Comparison of ENCODE assay signal across 1 cellular context in genomic region chr22:31943976-31944699, GRCh38.
TF ChIP-seq lines count a peak whose summit lies in the region.

TSS of gene YWHAH (plus strand) at chr22:31944535. CDS start at chr22:31944734, 199 bp downstream.

TF ChIP-seq in WTC11, 78 proteins besides CTCF, POLR2A, EP300 and RAD21 (continued from another document):
- TF ChIP-seq ZNF532 (CRISPR knock-in tag; IDR thresholded peaks at IDR 0.05; ENCODE audit: borderline replicate concordance) (no peak), GRHL2 (CRISPR knock-in tag; IDR thresholded peaks at IDR 0.05; ENCODE audit: insufficient replicate concordance, severe bottlenecking) (no peak), CBFB (CRISPR knock-in tag; IDR thresholded peaks at IDR 0.05; ENCODE audit: low read depth) (peak; percentile 59; the same call in 1 of the 2 replicates), TCF7 (CRISPR knock-in tag; IDR thresholded peaks at IDR 0.05; ENCODE audit: low read depth) (no peak), PRDM15 (CRISPR knock-in tag; IDR thresholded peaks at IDR 0.05) (no peak), HMGA2 (CRISPR knock-in tag; IDR thresholded peaks at IDR 0.05) (peak; percentile 33; the same call in 1 of the 2 replicates), SP1 (CRISPR knock-in tag; conservative IDR thresholded peaks at IDR 0.05) (peak; percentile 75), EMX1 (CRISPR knock-in tag; IDR thresholded peaks at IDR 0.05) (0 out of 2 replicates have a peak, but pooled peaks have one; percentile 54), FOXP1 (CRISPR knock-in tag; IDR thresholded peaks at IDR 0.05; ENCODE audit: borderline replicate concordance) (peak; percentile 0; the same call in 1 of the 2 replicates), IRF2 (CRISPR knock-in tag; IDR thresholded peaks at IDR 0.05; ENCODE audit: borderline replicate concordance, low read depth) (no peak), TP53 (CRISPR knock-in tag; IDR thresholded peaks at IDR 0.05) (no peak), FOXP4 (CRISPR knock-in tag; IDR thresholded peaks at IDR 0.05) (peak; percentile 77; the same call in 1 of the 2 replicates), ATF3 (CRISPR knock-in tag; conservative IDR thresholded peaks at IDR 0.05) (no peak), TEAD1 (CRISPR knock-in tag; IDR thresholded peaks at IDR 0.05) (peak; percentile 49; the same call in 1 of the 2 replicates), CREB1 (CRISPR knock-in tag; IDR thresholded peaks at IDR 0.05) (no peak), GTF2I (CRISPR knock-in tag; conservative IDR thresholded peaks at IDR 0.05) (no peak), JAZF1 (CRISPR knock-in tag; IDR thresholded peaks at IDR 0.05) (no peak), ZBTB43 (CRISPR knock-in tag; IDR thresholded peaks at IDR 0.05) (0 out of 2 replicates have a peak, but pooled peaks have one; percentile 66), PRRX2 (CRISPR knock-in tag; IDR thresholded peaks at IDR 0.05) (0 out of 2 replicates have a peak, but pooled peaks have one; percentile 67), SMAD3 (CRISPR knock-in tag; IDR thresholded peaks at IDR 0.05; ENCODE audit: borderline replicate concordance) (no peak)
- TF ChIP-seq, protein P1, sequence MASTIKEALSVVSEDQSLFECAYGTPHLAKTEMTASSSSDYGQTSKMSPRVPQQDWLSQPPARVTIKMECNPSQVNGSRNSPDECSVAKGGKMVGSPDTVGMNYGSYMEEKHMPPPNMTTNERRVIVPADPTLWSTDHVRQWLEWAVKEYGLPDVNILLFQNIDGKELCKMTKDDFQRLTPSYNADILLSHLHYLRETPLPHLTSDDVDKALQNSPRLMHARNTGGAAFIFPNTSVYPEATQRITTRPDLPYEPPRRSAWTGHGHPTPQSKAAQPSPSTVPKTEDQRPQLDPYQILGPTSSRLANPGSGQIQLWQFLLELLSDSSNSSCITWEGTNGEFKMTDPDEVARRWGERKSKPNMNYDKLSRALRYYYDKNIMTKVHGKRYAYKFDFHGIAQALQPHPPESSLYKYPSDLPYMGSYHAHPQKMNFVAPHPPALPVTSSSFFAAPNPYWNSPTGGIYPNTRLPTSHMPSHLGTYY (CRISPR knock-in tag; IDR thresholded peaks at IDR 0.05), result no peak
- TF ChIP-seq, protein P2, sequence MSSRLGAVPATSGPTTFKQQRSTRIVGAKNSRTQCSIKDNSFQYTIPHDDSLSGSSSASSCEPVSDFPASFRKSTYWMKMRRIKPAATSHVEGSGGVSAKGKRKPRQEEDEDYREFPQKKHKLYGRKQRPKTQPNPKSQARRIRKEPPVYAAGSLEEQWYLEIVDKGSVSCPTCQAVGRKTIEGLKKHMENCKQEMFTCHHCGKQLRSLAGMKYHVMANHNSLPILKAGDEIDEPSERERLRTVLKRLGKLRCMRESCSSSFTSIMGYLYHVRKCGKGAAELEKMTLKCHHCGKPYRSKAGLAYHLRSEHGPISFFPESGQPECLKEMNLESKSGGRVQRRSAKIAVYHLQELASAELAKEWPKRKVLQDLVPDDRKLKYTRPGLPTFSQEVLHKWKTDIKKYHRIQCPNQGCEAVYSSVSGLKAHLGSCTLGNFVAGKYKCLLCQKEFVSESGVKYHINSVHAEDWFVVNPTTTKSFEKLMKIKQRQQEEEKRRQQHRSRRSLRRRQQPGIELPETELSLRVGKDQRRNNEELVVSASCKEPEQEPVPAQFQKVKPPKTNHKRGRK (CRISPR knock-in tag; IDR thresholded peaks at IDR 0.05; ENCODE audit: borderline replicate concordance), result no peak
- TF ChIP-seq, protein P3, sequence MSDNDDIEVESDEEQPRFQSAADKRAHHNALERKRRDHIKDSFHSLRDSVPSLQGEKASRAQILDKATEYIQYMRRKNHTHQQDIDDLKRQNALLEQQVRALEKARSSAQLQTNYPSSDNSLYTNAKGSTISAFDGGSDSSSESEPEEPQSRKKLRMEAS (CRISPR knock-in tag; IDR thresholded peaks at IDR 0.05), result peak; percentile 81
- TF ChIP-seq, protein P4, sequence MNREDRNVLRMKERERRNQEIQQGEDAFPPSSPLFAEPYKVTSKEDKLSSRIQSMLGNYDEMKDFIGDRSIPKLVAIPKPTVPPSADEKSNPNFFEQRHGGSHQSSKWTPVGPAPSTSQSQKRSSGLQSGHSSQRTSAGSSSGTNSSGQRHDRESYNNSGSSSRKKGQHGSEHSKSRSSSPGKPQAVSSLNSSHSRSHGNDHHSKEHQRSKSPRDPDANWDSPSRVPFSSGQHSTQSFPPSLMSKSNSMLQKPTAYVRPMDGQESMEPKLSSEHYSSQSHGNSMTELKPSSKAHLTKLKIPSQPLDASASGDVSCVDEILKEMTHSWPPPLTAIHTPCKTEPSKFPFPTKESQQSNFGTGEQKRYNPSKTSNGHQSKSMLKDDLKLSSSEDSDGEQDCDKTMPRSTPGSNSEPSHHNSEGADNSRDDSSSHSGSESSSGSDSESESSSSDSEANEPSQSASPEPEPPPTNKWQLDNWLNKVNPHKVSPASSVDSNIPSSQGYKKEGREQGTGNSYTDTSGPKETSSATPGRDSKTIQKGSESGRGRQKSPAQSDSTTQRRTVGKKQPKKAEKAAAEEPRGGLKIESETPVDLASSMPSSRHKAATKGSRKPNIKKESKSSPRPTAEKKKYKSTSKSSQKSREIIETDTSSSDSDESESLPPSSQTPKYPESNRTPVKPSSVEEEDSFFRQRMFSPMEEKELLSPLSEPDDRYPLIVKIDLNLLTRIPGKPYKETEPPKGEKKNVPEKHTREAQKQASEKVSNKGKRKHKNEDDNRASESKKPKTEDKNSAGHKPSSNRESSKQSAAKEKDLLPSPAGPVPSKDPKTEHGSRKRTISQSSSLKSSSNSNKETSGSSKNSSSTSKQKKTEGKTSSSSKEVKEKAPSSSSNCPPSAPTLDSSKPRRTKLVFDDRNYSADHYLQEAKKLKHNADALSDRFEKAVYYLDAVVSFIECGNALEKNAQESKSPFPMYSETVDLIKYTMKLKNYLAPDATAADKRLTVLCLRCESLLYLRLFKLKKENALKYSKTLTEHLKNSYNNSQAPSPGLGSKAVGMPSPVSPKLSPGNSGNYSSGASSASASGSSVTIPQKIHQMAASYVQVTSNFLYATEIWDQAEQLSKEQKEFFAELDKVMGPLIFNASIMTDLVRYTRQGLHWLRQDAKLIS (CRISPR knock-in tag; IDR thresholded peaks at IDR 0.05; ENCODE audit: borderline replicate concordance), result no peak
- TF ChIP-seq, protein P5, sequence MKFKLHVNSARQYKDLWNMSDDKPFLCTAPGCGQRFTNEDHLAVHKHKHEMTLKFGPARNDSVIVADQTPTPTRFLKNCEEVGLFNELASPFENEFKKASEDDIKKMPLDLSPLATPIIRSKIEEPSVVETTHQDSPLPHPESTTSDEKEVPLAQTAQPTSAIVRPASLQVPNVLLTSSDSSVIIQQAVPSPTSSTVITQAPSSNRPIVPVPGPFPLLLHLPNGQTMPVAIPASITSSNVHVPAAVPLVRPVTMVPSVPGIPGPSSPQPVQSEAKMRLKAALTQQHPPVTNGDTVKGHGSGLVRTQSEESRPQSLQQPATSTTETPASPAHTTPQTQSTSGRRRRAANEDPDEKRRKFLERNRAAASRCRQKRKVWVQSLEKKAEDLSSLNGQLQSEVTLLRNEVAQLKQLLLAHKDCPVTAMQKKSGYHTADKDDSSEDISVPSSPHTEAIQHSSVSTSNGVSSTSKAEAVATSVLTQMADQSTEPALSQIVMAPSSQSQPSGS (CRISPR knock-in tag; IDR thresholded peaks at IDR 0.05; ENCODE audit: borderline replicate concordance, low read depth), result peak; percentile 35; the same call in 1 of the 2 replicates
- TF ChIP-seq, protein P6, sequence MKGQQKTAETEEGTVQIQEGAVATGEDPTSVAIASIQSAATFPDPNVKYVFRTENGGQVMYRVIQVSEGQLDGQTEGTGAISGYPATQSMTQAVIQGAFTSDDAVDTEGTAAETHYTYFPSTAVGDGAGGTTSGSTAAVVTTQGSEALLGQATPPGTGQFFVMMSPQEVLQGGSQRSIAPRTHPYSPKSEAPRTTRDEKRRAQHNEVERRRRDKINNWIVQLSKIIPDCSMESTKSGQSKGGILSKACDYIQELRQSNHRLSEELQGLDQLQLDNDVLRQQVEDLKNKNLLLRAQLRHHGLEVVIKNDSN (CRISPR knock-in tag; IDR thresholded peaks at IDR 0.05), result no peak
- TF ChIP-seq, protein P7, sequence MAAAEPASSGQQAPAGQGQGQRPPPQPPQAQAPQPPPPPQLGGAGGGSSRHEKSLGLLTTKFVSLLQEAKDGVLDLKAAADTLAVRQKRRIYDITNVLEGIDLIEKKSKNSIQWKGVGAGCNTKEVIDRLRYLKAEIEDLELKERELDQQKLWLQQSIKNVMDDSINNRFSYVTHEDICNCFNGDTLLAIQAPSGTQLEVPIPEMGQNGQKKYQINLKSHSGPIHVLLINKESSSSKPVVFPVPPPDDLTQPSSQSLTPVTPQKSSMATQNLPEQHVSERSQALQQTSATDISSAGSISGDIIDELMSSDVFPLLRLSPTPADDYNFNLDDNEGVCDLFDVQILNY (CRISPR knock-in tag; IDR thresholded peaks at IDR 0.05), result peak; percentile 75
